20 cellular contexts compared by ENCODE assay signal in genomic region chr4:76559236-76560071, GRCh38.
DNase-seq lines count a peak whose midpoint lies in the region; ATAC-seq and TF ChIP-seq lines count a peak whose summit lies in the region.
"Had no signal": no experiment of that assay in that cellular context is flagged by ENCODE, and none has a peak within 500 bp of the region (broad histone marks: within the 10 kb centered on the region; RNA-seq: fewer than 3 reads in every experiment).

No MANE protein-coding gene starts in this region.

- H3K9ac ChIP-seq in HUES6 (ENCODE audit: low read length) (no peak overlapping the region), endodermal cell (ENCODE audit: extremely low read depth, low read length, poor library complexity, severe bottlenecking) (no peak overlapping the region)

- peaks cover 8% of the 10 kb centered on the region for H3K9me3 Mint-ChIP-seq in endodermal cell
- H3K9me3 Mint-ChIP-seq: stimulated activated naive CD8-positive, alpha-beta T cell treated with anti-CD3 and anti-CD28 coated beads, Interleukin-15, Interleukin-2, amounts not matched to agents 100 ng/mL and 50 ng/mL, for 24 hours had no signal

- WGBS in endodermal cell (ENCODE audit: insufficient coverage in 1 of 2, insufficient read length in 1 of 2), 2 experiments = 63 to 69% methylated on average over 4 to 13 of the region's 13 CpGs

- no peaks in the 10 kb centered on the region for H3K36me3 Mint-ChIP-seq in endodermal cell (ENCODE audit: low read depth)
- H3K36me3 Mint-ChIP-seq: type B pancreatic cell had no signal

- no peak overlapping the region for H3K27ac Mint-ChIP-seq in endodermal cell
- H3K27ac Mint-ChIP-seq: stimulated activated naive CD8-positive, alpha-beta T cell treated with anti-CD3 and anti-CD28 coated beads, Interleukin-15, Interleukin-2, amounts not matched to agents 100 ng/mL and 50 ng/mL, for 24 hours; type B pancreatic cell had no signal

- H3K27ac ChIP-seq in HUES6 (ENCODE audit: low read depth, low read length) (no peak overlapping the region), endodermal cell (ENCODE audit: low read depth, low read length) (peak overlapping the region; percentile 77)
- H3K27ac ChIP-seq: ovary had no signal

- H3K27me3 ChIP-seq in HUES6 (ENCODE audit: control insufficient read depth, insufficient read depth, low read length) = no peaks in the 10 kb centered on the region
- no peaks in the 10 kb centered on the region for H3K27me3 ChIP-seq in endodermal cell (ENCODE audit: control insufficient read depth, insufficient read depth, low read length, poor library complexity, severe bottlenecking)
- H3K27me3 ChIP-seq: ovary had no signal

- no peak for ATAC-seq in GM18909 (IDR thresholded peaks at IDR 0.05; ENCODE audit: poor library complexity, unreplicated experiment)
- ATAC-seq in GM19328 (IDR thresholded peaks at IDR 0.05; ENCODE audit: unreplicated experiment) = no peak
- no peak for ATAC-seq in HG03175 (IDR thresholded peaks at IDR 0.05; ENCODE audit: unreplicated experiment)

- H3K4me1 Mint-ChIP-seq in endodermal cell = peaks cover 19% of the 10 kb centered on the region

- H3K36me3 ChIP-seq in HUES6 (ENCODE audit: control insufficient read depth, insufficient read depth, low read length) = no peaks in the 10 kb centered on the region
- no peaks in the 10 kb centered on the region for H3K36me3 ChIP-seq in endodermal cell (ENCODE audit: control insufficient read depth, insufficient read depth, low read length)
- H3K36me3 ChIP-seq: ovary had no signal

- H3K27me3 Mint-ChIP-seq in endodermal cell (ENCODE audit: insufficient read depth) = no peaks in the 10 kb centered on the region
- H3K27me3 Mint-ChIP-seq: type B pancreatic cell had no signal

- H3K4me1 ChIP-seq in HUES6 (ENCODE audit: control insufficient read depth, insufficient read depth, low read length) (peaks cover 30% of the 10 kb centered on the region), endodermal cell (ENCODE audit: control insufficient read depth, insufficient read depth, low read length) (peaks cover 3% of the 10 kb centered on the region)

- TF ChIP-seq CTCF in endodermal cell (conservative IDR thresholded peaks at IDR 0.05) = peak; percentile 13

- H3K4me3 Mint-ChIP-seq in endodermal cell = no peak overlapping the region
- H3K4me3 Mint-ChIP-seq: stimulated activated naive CD8-positive, alpha-beta T cell treated with anti-CD3 and anti-CD28 coated beads, Interleukin-15, Interleukin-2, amounts not matched to agents 100 ng/mL and 50 ng/mL, for 24 hours; type B pancreatic cell had no signal

- peaks cover 4% of the 10 kb centered on the region; the same call in 1 of the 2 replicates for H3K9me3 ChIP-seq in HUES6 (ENCODE audit: control insufficient read depth, insufficient read depth, low read depth, low read length)
- no peaks in the 10 kb centered on the region for H3K9me3 ChIP-seq in endodermal cell (ENCODE audit: control insufficient read depth, low read length)
- H3K9me3 ChIP-seq: ovary had no signal

- H3K4me3 ChIP-seq in HUES6 (ENCODE audit: low read depth, low read length) (peak overlapping the region; percentile 0; the same call in 1 of the 2 replicates), endodermal cell (ENCODE audit: low read length) (no peak overlapping the region)
- H3K4me3 ChIP-seq: ovary had no signal

- DNase-seq in endodermal cell = no peak
- peak; percentile 50 for DNase-seq in mucosa of gallbladder (ENCODE audit: low spot score)
- DNase-seq in NCI-H187 treated with DMSO at 0.1 percent for 48 hours (lab: John Stamatoyannopoulos, UW) = no peak
- DNase-seq: activated CD4-positive, alpha-beta T cell treated with anti-CD3 and anti-CD28 coated beads, Interleukin-2, amount 50 U/mL, for 1 hour; activated CD8-positive, alpha-beta memory T cell treated with anti-CD3 and anti-CD28 coated beads, Interleukin-2, amount 50 U/mL, for 48 hours; activated gamma-delta T cell treated with Interleukin-2 at 50 U/mL for 16 hours; AML-193; caudate nucleus; NCI-H1105 treated with DMSO at 0.1 percent for 48 hours; NCI-H526 treated with DMSO at 0.1 percent for 48 hours; ovary; Right ventricle myocardium superior; stimulated activated CD4-positive, alpha-beta T cell treated with anti-CD3 and anti-CD28 coated beads, Interleukin-2, amount 100 ng/mL, for 24 hours; T-helper 1 cell had no signal
